In genomic region chr3:143674100-143674968, GRCh38 we compare ENCODE assay signal across 8 cellular contexts.
DNase-seq lines count a peak whose midpoint lies in the region; ATAC-seq, FAIRE-seq and TF ChIP-seq lines count a peak whose summit lies in the region.

No MANE protein-coding gene starts in this region.

- peak; percentile 49 for ATAC-seq in HG02884 (IDR thresholded peaks at IDR 0.05; ENCODE audit: unreplicated experiment)

- no peaks in the 10 kb centered on the region for H3K27me3 ChIP-seq in small intestine (ENCODE audit: control insufficient read depth in 2 of 2, insufficient read depth in 2 of 2, low read length in 2 of 2)

- DNase-seq in SIG-M5 treated with dmso at 0.1 percent for 504 hours (lab: John Stamatoyannopoulos, UW; ENCODE audit: unreplicated experiment): peak; percentile 73
- no peak for DNase-seq in SIG-M5 (lab: John Stamatoyannopoulos, UW)
- DNase-seq in NCI-H146 treated with DMSO at 0.1 percent for 48 hours (lab: John Stamatoyannopoulos, UW; ENCODE audit: unreplicated experiment): peak; percentile 81
- peak; percentile 45 for DNase-seq in T-helper 9 cell
- peak; percentile 65 for DNase-seq in astrocyte of the cerebellum (ENCODE audit: low read depth)
- DNase-seq in hypothalamus (lab: John Stamatoyannopoulos, UW): peak in 47 of 51 donors; percentile 1 to 82 (median 30)
- DNase-seq in small intestine: peak; percentile 77

- H3K9me3 ChIP-seq in small intestine (ENCODE audit: control insufficient read depth, low read depth): no peaks in the 10 kb centered on the region

- in situ Hi-C loops in astrocyte of the cerebellum (cut with HindIII; ENCODE audit: low sequenced_read_pairs): loop anchor here (25.0 kb wide), 1 partner anchor 537 kb away; no protein-coding TSS in a partner anchor

- H3K4me3 ChIP-seq in astrocyte of the cerebellum (ENCODE audit: low read depth, low read length) (no peak overlapping the region), small intestine (ENCODE audit: low read depth in 1 of 2, low read length in 2 of 2) (no peak overlapping the region)

- FAIRE-seq in small intestine (lab: Jason Lieb, UNC): no peak

- 27 to 31% (median 31%) methylated on average over 10 of the region's 10 CpGs for WGBS in small intestine, 3 donors

- H3K36me3 ChIP-seq in small intestine (ENCODE audit: control insufficient read depth in 2 of 2, insufficient read depth in 2 of 2, low read length in 2 of 2): no peaks in the 10 kb centered on the region

- H3K4me1 ChIP-seq in small intestine (ENCODE audit: control insufficient read depth in 2 of 2, insufficient read depth in 1 of 2, low read depth in 1 of 2, low read length in 1 of 2): no peaks in the 10 kb centered on the region

- no peak overlapping the region for H3K27ac ChIP-seq in small intestine (ENCODE audit: low read depth in 1 of 2, low read length in 1 of 2)

- TF ChIP-seq CTCF in astrocyte of the cerebellum (IDR thresholded peaks at IDR 0.05; ENCODE audit: low read depth, low read length, missing control alignments): peak; percentile 96
